ENCODE assay signal across 17 cellular contexts in the genomic region with DNA sequence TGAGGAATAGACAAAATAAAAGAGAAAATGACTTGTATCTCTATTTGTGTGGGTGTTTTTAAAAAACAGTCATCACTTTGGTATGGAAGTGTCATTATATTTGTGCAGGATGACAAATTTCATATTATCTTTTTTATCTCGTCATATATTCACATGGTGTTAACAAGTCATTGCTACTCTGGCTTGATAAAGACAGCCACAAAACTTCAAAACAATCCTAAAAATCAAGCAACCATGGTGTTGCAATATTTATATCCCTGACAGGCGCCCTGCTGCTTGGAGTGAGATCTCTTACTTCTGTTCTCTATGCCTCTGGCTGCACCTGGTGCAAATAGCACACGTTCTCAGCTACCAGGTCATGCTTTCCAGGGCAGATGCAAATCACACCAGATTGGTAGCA.
"Had no signal": no experiment of that assay in that cellular context is flagged by ENCODE, and none has a peak within 500 bp of the region (broad histone marks: within the 10 kb centered on the region; RNA-seq: fewer than 3 reads in every experiment).

No MANE protein-coding gene starts in this region.

- H3K27ac ChIP-seq: ascending aorta, gastrocnemius medialis, left ventricle myocardium inferior, stomach had no signal

- DNase-seq: activated CD4-positive, alpha-beta T cell treated with anti-CD3 and anti-CD28 coated beads, Interleukin-2, amount 10 ng/mL, durations not matched to agents 24 days and 14 days; activated CD8-positive, alpha-beta T cell treated with anti-CD3 and anti-CD28 coated beads for 36 hours; activated effector memory CD4-positive, alpha-beta T cell treated with Interleukin-2 at 50 U/mL for 16 hours; activated naive CD4-positive, alpha-beta T cell treated with anti-CD3 and anti-CD28 coated beads, Interleukin-2, amount 50 U/mL, for 16 hours; activated T-cell treated with anti-CD3 and anti-CD28 coated beads, Interleukin-2, amount 50 U/mL, for 4 hours; effector CD4-positive, alpha-beta T cell; gastrocnemius medialis; head of caudate nucleus; left ventricle myocardium inferior; mammary epithelial cell; midbrain; naive B cell; retina; small intestine; stimulated activated CD4-positive, alpha-beta T cell treated with anti-CD3 and anti-CD28 coated beads, Interleukin-4, amount 100 ng/mL, for 1 hour; stomach had no signal

- H3K9me3 ChIP-seq: ascending aorta, gastrocnemius medialis, left ventricle myocardium inferior had no signal

- ATAC-seq: activated CD8-positive, alpha-beta T cell treated with anti-CD3 and anti-CD28 coated beads for 36 hours; activated T-cell treated with anti-CD3 and anti-CD28 coated beads, Interleukin-2, amount 50 U/mL, for 4 hours; gastrocnemius medialis had no signal

- H3K27me3 ChIP-seq: ascending aorta, gastrocnemius medialis, stomach had no signal

- H3K4me1 ChIP-seq: ascending aorta, gastrocnemius medialis, stomach had no signal

- H3K36me3 ChIP-seq: ascending aorta, gastrocnemius medialis, left ventricle myocardium inferior, stomach had no signal

- H3K4me3 ChIP-seq: ascending aorta, gastrocnemius medialis, left ventricle myocardium inferior, stomach had no signal

- FAIRE-seq: small intestine had no signal
